Comparison of ENCODE assay signal across 10 cellular contexts in genomic region chr15:90281584-90282145, GRCh38. TPM values are rescaled to one million over a fixed set of nuclear protein-coding genes. Genes with fewer than 3 reads are reported as not detected.
A peak's percentile ranks its signal among the peaks of the same experiment; 100 is the strongest.
DNase-seq lines count a peak whose midpoint lies in the region; ATAC-seq and TF ChIP-seq lines count a peak whose summit lies in the region.
"Not testable (repeated sequence)": the region's sequence is repeated elsewhere in the genome, so short reads cannot be mapped to it uniquely, and the experiment has no call there.
"Had no signal": no experiment of that assay in that cellular context is flagged by ENCODE, and none has a peak within 500 bp of the region (broad histone marks: within the 10 kb centered on the region; RNA-seq: fewer than 3 reads in every experiment).

No MANE protein-coding gene starts in this region.

- not testable (repeated sequence) for H3K79me2 ChIP-seq in HCT116 (ENCODE audit: insufficient read depth, low read length); hepatocyte

- not testable (repeated sequence) for H3K9me3 ChIP-seq in HCT116 (ENCODE audit: control insufficient read depth in 1 of 2, insufficient read depth in 1 of 2, low read depth in 1 of 2, low read length in 2 of 2); hepatocyte (ENCODE audit: low read depth); mucosa of descending colon

- H3K9ac ChIP-seq in HCT116 (ENCODE audit: low read length), result not testable (repeated sequence)

- H3K4me1 Mint-ChIP-seq in activated CD8-positive, alpha-beta memory T cell treated with anti-CD3 and anti-CD28 coated beads, Interleukin-2, amount 10 ng/mL, durations not matched to agents 7 days and 5 days, result not testable (repeated sequence)

- not testable (repeated sequence) for H3K36me3 Mint-ChIP-seq in activated CD8-positive, alpha-beta memory T cell treated with anti-CD3 and anti-CD28 coated beads, Interleukin-2, amount 10 ng/mL, durations not matched to agents 7 days and 5 days

- TF ChIP-seq RAD21 in HCT116 (IDR thresholded peaks at IDR 0.05; ENCODE audit: low read depth), result peak; percentile 25; the same call in 1 of the 2 replicates

- H3K4me3 Mint-ChIP-seq in activated CD8-positive, alpha-beta memory T cell treated with anti-CD3 and anti-CD28 coated beads, Interleukin-2, amount 10 ng/mL, durations not matched to agents 7 days and 5 days, result not testable (repeated sequence)

- H3K9me3 Mint-ChIP-seq in activated CD8-positive, alpha-beta memory T cell treated with anti-CD3 and anti-CD28 coated beads, Interleukin-2, amount 10 ng/mL, durations not matched to agents 7 days and 5 days (ENCODE audit: low read depth), result not testable (repeated sequence)

- TF ChIP-seq CTCF in HCT116 (IDR thresholded peaks at IDR 0.05 in 2 of 3, conservative IDR thresholded peaks at IDR 0.05 in 1 of 3; ENCODE audit: borderline replicate concordance in 1 of 3, insufficient read depth in 1 of 3, low read depth in 2 of 3, low read length in 2 of 3); hepatocyte (IDR thresholded peaks at IDR 0.05; ENCODE audit: poor library complexity); mucosa of descending colon (IDR thresholded peaks at IDR 0.05): not testable (repeated sequence)

- not testable (repeated sequence) for H4K20me1 ChIP-seq in HCT116 (ENCODE audit: insufficient read depth); hepatocyte (ENCODE audit: insufficient read depth, poor library complexity, severe bottlenecking)

- BruUV-seq in HCT116 (replicated peaks; lab: Mats Ljungman, UMichigan), result not testable (repeated sequence)

- POLR2A ChIA-PET in HCT116 (lab: Charles Lee), result not testable (repeated sequence)

- not testable (repeated sequence) for H3K36me3 ChIP-seq in HCT116 (ENCODE audit: control insufficient read depth in 1 of 2, insufficient read depth in 2 of 2, low read length in 2 of 2); hepatocyte (replicated peaks; ENCODE audit: insufficient read depth, low read depth); mucosa of descending colon (ENCODE audit: low read depth)

- H3K4me3 ChIP-seq in HCT116 (replicated peaks in 1 of 2; ENCODE audit: low read depth in 1 of 2, low read length in 2 of 2); hepatocyte; mucosa of descending colon: not testable (repeated sequence)

- 71% methylated on average over 9 of the region's 9 CpGs for WGBS in hepatocyte (ENCODE audit: low lambda C conversion rate, missing lambda C conversion rate)

- not testable (repeated sequence) for H3K27me3 Mint-ChIP-seq in activated CD8-positive, alpha-beta memory T cell treated with anti-CD3 and anti-CD28 coated beads, Interleukin-2, amount 10 ng/mL, durations not matched to agents 7 days and 5 days

- H3K9me2 ChIP-seq in HCT116 (ENCODE audit: insufficient read depth); hepatocyte (replicated peaks; ENCODE audit: insufficient read depth): not testable (repeated sequence)

- not testable (repeated sequence) for ATAC-seq in HCT116; activated CD8-positive, alpha-beta memory T cell treated with anti-CD3 and anti-CD28 coated beads, Interleukin-2, amount 10 ng/mL, durations not matched to agents 7 days and 5 days
- peak; percentile 55 for ATAC-seq in mucosa of descending colon

- H3K27ac Mint-ChIP-seq in activated CD8-positive, alpha-beta memory T cell treated with anti-CD3 and anti-CD28 coated beads, Interleukin-2, amount 10 ng/mL, durations not matched to agents 7 days and 5 days, result not testable (repeated sequence)

- RAD21 ChIA-PET in HCT116 (lab: Charles Lee; ENCODE audit: low non-redundant PET in 1 of 2, low total read pairs in 2 of 2, uncharacterized antibody in 2 of 2, unreplicated experiment in 2 of 2), result not testable (repeated sequence)

- H3K27ac ChIP-seq in HCT116 (ENCODE audit: low read depth, low read length), result not testable (repeated sequence)
- peak overlapping the region; percentile 27 for H3K27ac ChIP-seq in hepatocyte

- not testable (repeated sequence) for H2AFZ ChIP-seq in HCT116 (ENCODE audit: low read depth, low read length, poor library complexity, severe bottlenecking); hepatocyte

- DNase-seq in HCT116 (ENCODE audit: low read depth, low spot score); mucosa of descending colon: not testable (repeated sequence)
- DNase-seq in MV-4-11 (lab: John Stamatoyannopoulos, UW), result peak; percentile 25
- DNase-seq in NCI-H748 (lab: John Stamatoyannopoulos, UW; ENCODE audit: unreplicated experiment), result peak; percentile 2
- DNase-seq in NOMO-1 treated with dmso at 0.1 percent for 144 hours (lab: John Stamatoyannopoulos, UW; ENCODE audit: unreplicated experiment), result peak; percentile 20
- peak; percentile 30 for DNase-seq in activated CD8-positive, alpha-beta memory T cell treated with anti-CD3 and anti-CD28 coated beads, Interleukin-2, amount 10 ng/mL, durations not matched to agents 7 days and 5 days
- DNase-seq in hepatocyte (ENCODE audit: low spot score), result peak; percentile 28

- H3K4me1 ChIP-seq in HCT116 (ENCODE audit: control insufficient read depth in 1 of 2, insufficient read depth in 2 of 2, low read length in 2 of 2); hepatocyte (ENCODE audit: insufficient read depth); mucosa of descending colon (ENCODE audit: low read depth): not testable (repeated sequence)

- CTCF ChIA-PET in HCT116 (lab: Charles Lee), result not testable (repeated sequence)
- CTCF ChIA-PET in activated CD8-positive, alpha-beta memory T cell treated with anti-CD3 and anti-CD28 coated beads, Interleukin-2, amount 10 ng/mL, durations not matched to agents 7 days and 5 days (lab: Charles Lee), result interaction anchor here (1.2 to 2.6 kb wide), 4 partner anchors 10 to 38 kb away, joined by 5 to 9 read pairs (median 6); no protein-coding TSS in a partner anchor

- intact Hi-C loops in HCT116 (cut with micrococcal nuclease); mucosa of descending colon (cut with DNase I, micrococcal nuclease): not testable (repeated sequence)

- H3K27me3 ChIP-seq in HCT116 (ENCODE audit: insufficient read depth, low read length); hepatocyte: not testable (repeated sequence)

- not testable (repeated sequence) for H3K4me2 ChIP-seq in HCT116 (ENCODE audit: low read length); hepatocyte

- TF ChIP-seq POLR2A in HCT116 (IDR thresholded peaks at IDR 0.05; ENCODE audit: borderline replicate concordance, extremely low read depth, insufficient read depth, insufficient read length), result not testable (repeated sequence)

RNA-seq across cellular contexts. Expression of gene NGRN, which starts 16.2 kb away (rescaled TPM):
- 72.7 TPM for total RNA-seq in HCT116 (2021; ENCODE audit: unreplicated experiment)
- polyA plus RNA-seq in HCT116 (2012), result 45.2 and 52.8 TPM in 2 replicates
- 10 to 100 TPM; 30.1 to 34.9 TPM for total RNA-seq in activated CD8-positive, alpha-beta memory T cell treated with anti-CD3 and anti-CD28 coated beads, Interleukin-2, amount 10 ng/mL, durations not matched to agents 7 days and 5 days
- 62.3 and 65.9 TPM in 2 replicates for total RNA-seq in hepatocyte
- 60.0 and 60.2 TPM in 2 replicates for polyA plus RNA-seq in hepatocyte
- total RNA-seq in mucosa of descending colon, result 100 to 1,000 TPM in 1 of 3 donors, 10 to 100 TPM in 2; 41.7 to 111 (median 54.1) TPM

RNA-seq across cellular contexts. Expression of gene TTLL13, which starts 32.3 kb away (rescaled TPM):
- total RNA-seq in HCT116 (2021; ENCODE audit: unreplicated experiment) (1.0 TPM), hepatocyte (not detected in 2 replicates), mucosa of descending colon (under 1 TPM; 0.34 to 0.93 (median 0.63) TPM)
- 0.95 and 1.8 TPM in 2 replicates for polyA plus RNA-seq in HCT116 (2012)
- total RNA-seq in activated CD8-positive, alpha-beta memory T cell treated with anti-CD3 and anti-CD28 coated beads, Interleukin-2, amount 10 ng/mL, durations not matched to agents 7 days and 5 days, result 1 to 10 TPM in 1 of 2 experiments, under 1 TPM in 1; 0.80 to 1.1 TPM
- polyA plus RNA-seq in hepatocyte, result 0.27 TPM in 1 of 2 replicates, not detected in the other
- total RNA-seq: GM23338, HT1080, IMR-90 had no signal
- polyA plus RNA-seq: GM23338 had no signal

RNA-seq across cellular contexts. Expression of gene GDPGP1, which starts 47.7 kb away (rescaled TPM):
- 15.4 TPM for total RNA-seq in HCT116 (2021; ENCODE audit: unreplicated experiment)
- polyA plus RNA-seq in HCT116 (2012), result 8.6 and 12.6 TPM in 2 replicates
- total RNA-seq in activated CD8-positive, alpha-beta memory T cell treated with anti-CD3 and anti-CD28 coated beads, Interleukin-2, amount 10 ng/mL, durations not matched to agents 7 days and 5 days, result 1 to 10 TPM; 7.0 to 9.8 TPM
- total RNA-seq in hepatocyte, result 5.1 and 6.8 TPM in 2 replicates
- 0.56 and 1.7 TPM in 2 replicates for polyA plus RNA-seq in hepatocyte
- 10 to 100 TPM; 18.2 to 25.5 (median 19.3) TPM for total RNA-seq in mucosa of descending colon

RNA-seq across cellular contexts. Expression of gene CIB1, which starts 47.9 kb away (rescaled TPM):
- total RNA-seq in HCT116 (2021; ENCODE audit: unreplicated experiment), result 92.7 TPM
- polyA plus RNA-seq in HCT116 (2012), result 261 and 304 TPM in 2 replicates
- total RNA-seq in activated CD8-positive, alpha-beta memory T cell treated with anti-CD3 and anti-CD28 coated beads, Interleukin-2, amount 10 ng/mL, durations not matched to agents 7 days and 5 days, result 100 to 1,000 TPM; 120 to 127 TPM
- total RNA-seq in hepatocyte, result 49.6 and 53.3 TPM in 2 replicates
- 161 and 163 TPM in 2 replicates for polyA plus RNA-seq in hepatocyte
- total RNA-seq in mucosa of descending colon, result 100 to 1,000 TPM; 126 to 273 (median 209) TPM
